ENCODE assay signal across 21 cellular contexts in genomic region chr16:86553356-86553755, GRCh38. TPM values are rescaled to one million over a fixed set of nuclear protein-coding genes. Genes with fewer than 3 reads are reported as not detected.
DNase-seq lines count a peak whose midpoint lies in the region; ATAC-seq and TF ChIP-seq lines count a peak whose summit lies in the region.
"Had no signal": no experiment of that assay in that cellular context is flagged by ENCODE, and none has a peak within 500 bp of the region (broad histone marks: within the 10 kb centered on the region; RNA-seq: fewer than 3 reads in every experiment).

No MANE protein-coding gene starts in this region.

- H3K4me3 Mint-ChIP-seq in activated T-cell treated with anti-CD3 and anti-CD28 coated beads, Interleukin-2, amount 50 U/mL, for 4 hours, result peak overlapping the region; percentile 94
- peak overlapping the region; percentile 93 for H3K4me3 Mint-ChIP-seq in endothelial cell (ENCODE audit: unreplicated experiment)

- no peak overlapping the region for H3K27ac Mint-ChIP-seq in endothelial cell (ENCODE audit: unreplicated experiment)

- H3K4me2 ChIP-seq in OCI-LY7 (ENCODE audit: low read length), result no peak overlapping the region

- no peaks in the 10 kb centered on the region for H4K20me1 ChIP-seq in OCI-LY7 (ENCODE audit: insufficient read depth, low read length)

- H3K27me3 Mint-ChIP-seq in activated T-cell treated with anti-CD3 and anti-CD28 coated beads, Interleukin-2, amount 50 U/mL, for 4 hours (ENCODE audit: low read depth), result peaks cover 5% of the 10 kb centered on the region
- peaks cover 4% of the 10 kb centered on the region for H3K27me3 Mint-ChIP-seq in endothelial cell (ENCODE audit: unreplicated experiment)

- no TSS peak for BruUV-seq in OCI-LY7 (replicated peaks; lab: Mats Ljungman, UMichigan)

- H3K4me3 ChIP-seq in MG63 (no peak overlapping the region), sigmoid colon (no peak overlapping the region), OCI-LY7 (ENCODE audit: low read depth, low read length, poor library complexity, severe bottlenecking) (no peak overlapping the region)

- H3K9me2 ChIP-seq in OCI-LY7 (ENCODE audit: insufficient read depth, low read length), result no peaks in the 10 kb centered on the region

- H3K27ac ChIP-seq in sigmoid colon (no peak overlapping the region), OCI-LY7 (ENCODE audit: low read depth, low read length, poor library complexity, severe bottlenecking) (no peak overlapping the region)
- H3K27ac ChIP-seq: neutrophil, suprapubic skin had no signal

- no peak for DNase-seq in activated T-cell treated with anti-CD3 and anti-CD28 coated beads, Interleukin-2, amount 50 U/mL, for 4 hours
- no peak for DNase-seq in activated T-cell treated with anti-CD3 and anti-CD28 coated beads, Interleukin-2, amount 50 U/mL, for 1 hour
- DNase-seq in MG63 (peak; percentile 2), endothelial cell (ENCODE audit: low spot score) (no peak), sigmoid colon (peak; percentile 59), OCI-LY7 (ENCODE audit: low spot score) (no peak)
- DNase-seq: anterior cingulate cortex; cerebellar nuclear complex; DMS79 treated with DMSO at 0.1 percent for 48 hours; effector CD8-positive, alpha-beta T cell; KG1; left colon; NCI-H1048; NCI-H2029; NCI-H446 treated with DMSO at 0.1 percent for 48 hours; RPMI8226 had no signal

- H3K4me1 ChIP-seq in sigmoid colon (peaks cover 2 to 22% (median 13%) of the 10 kb centered on the region in 4 donors), OCI-LY7 (ENCODE audit: insufficient read depth, low read length, poor library complexity, severe bottlenecking) (peaks cover 9% of the 10 kb centered on the region)

- TF ChIP-seq CTCF in endothelial cell (IDR thresholded peaks at IDR 0.05; ENCODE audit: unreplicated experiment) (no peak), sigmoid colon (IDR thresholded peaks at IDR 0.05) (no peak), OCI-LY7 (conservative IDR thresholded peaks at IDR 0.05; ENCODE audit: low read length) (no peak)

- WGBS in sigmoid colon, 2 donors, result 97% methylated on average over 22 of the region's 22 CpGs

- TF ChIP-seq EP300 in sigmoid colon (IDR thresholded peaks at IDR 0.05), result no peak

- H3K36me3 Mint-ChIP-seq in activated T-cell treated with anti-CD3 and anti-CD28 coated beads, Interleukin-2, amount 50 U/mL, for 4 hours (ENCODE audit: insufficient read depth), result peaks cover 5% of the 10 kb centered on the region
- peaks cover 17% of the 10 kb centered on the region for H3K36me3 Mint-ChIP-seq in endothelial cell (ENCODE audit: low read depth, unreplicated experiment)

- H3K4me1 Mint-ChIP-seq in activated T-cell treated with anti-CD3 and anti-CD28 coated beads, Interleukin-2, amount 50 U/mL, for 4 hours (ENCODE audit: low read depth), result peaks cover 18% of the 10 kb centered on the region
- H3K4me1 Mint-ChIP-seq in endothelial cell (ENCODE audit: unreplicated experiment), result peaks cover 12% of the 10 kb centered on the region

- H3K27me3 ChIP-seq in MG63 (no peaks in the 10 kb centered on the region), sigmoid colon (no peaks in the 10 kb centered on the region)
- H3K27me3 ChIP-seq: suprapubic skin had no signal

- peaks cover 7% of the 10 kb centered on the region; the same call in 1 of the 2 replicates for H3K79me2 ChIP-seq in OCI-LY7 (ENCODE audit: insufficient read depth, low read depth, low read length)

- H3K9me3 ChIP-seq in MG63, result no peaks in the 10 kb centered on the region
- H3K9me3 ChIP-seq in sigmoid colon, result no peaks in the 10 kb centered on the region
- no peaks in the 10 kb centered on the region for H3K9me3 ChIP-seq in OCI-LY7 (ENCODE audit: low read length)
- H3K9me3 ChIP-seq: neutrophil, suprapubic skin had no signal

- CTCF ChIA-PET in OCI-LY7 (lab: Charles Lee; ENCODE audit: unreplicated experiment), result no interaction called here

- H2AFZ ChIP-seq in OCI-LY7 (ENCODE audit: low read length), result no peak overlapping the region

- intact Hi-C loops in sigmoid colon (cut with DNase I), result loop anchor here (10.0 kb wide), 1 partner anchor 831 kb away; the partner anchor contains the start of gene FBXO31
- intact Hi-C loops in OCI-LY7 (cut with micrococcal nuclease; ENCODE audit: unreplicated experiment), result no loop called here

- ATAC-seq in activated T-cell treated with anti-CD3 and anti-CD28 coated beads, Interleukin-2, amount 50 U/mL, for 4 hours, result no peak
- ATAC-seq in GM21515 (IDR thresholded peaks at IDR 0.05; ENCODE audit: unreplicated experiment) (no peak), HG03439 (IDR thresholded peaks at IDR 0.05; ENCODE audit: unreplicated experiment) (no peak)
- ATAC-seq: left colon had no signal

- TF ChIP-seq POLR2A in sigmoid colon (IDR thresholded peaks at IDR 0.05), result no peak

- H3K36me3 ChIP-seq in MG63, result peaks cover 58% of the 10 kb centered on the region
- peaks cover 0 to 33% (median 6%) of the 10 kb centered on the region in 4 donors for H3K36me3 ChIP-seq in sigmoid colon
- H3K36me3 ChIP-seq in OCI-LY7 (ENCODE audit: insufficient read depth, low read length), result peaks cover 9% of the 10 kb centered on the region; the same call in 1 of the 2 replicates

- H3K9me3 Mint-ChIP-seq in activated T-cell treated with anti-CD3 and anti-CD28 coated beads, Interleukin-2, amount 50 U/mL, for 4 hours, result no peaks in the 10 kb centered on the region
- H3K9me3 Mint-ChIP-seq in endothelial cell (ENCODE audit: unreplicated experiment), result no peaks in the 10 kb centered on the region

- POLR2A ChIA-PET in OCI-LY7 (lab: Charles Lee), result interaction anchor here (1.2 kb wide), 1 partner anchor 27 kb away, joined by 3 read pairs; no protein-coding TSS in a partner anchor

RNA-seq across cellular contexts. Expression of gene MTHFSD, which starts 1.7 kb away (rescaled TPM):
- total RNA-seq in activated T-cell treated with anti-CD3 and anti-CD28 coated beads, Interleukin-2, amount 50 U/mL, for 4 hours, result 10 to 100 TPM; 18.9 to 21.2 (median 20.1) TPM
- total RNA-seq in MG63 (2014; rRNA removed; shearing (Covaris generic); ENCODE audit: low replicate concordance), result 40.8 and 43.8 TPM in 2 replicates
- total RNA-seq in endothelial cell (ENCODE audit: unreplicated experiment) (30.6 TPM), sigmoid colon (10 to 100 TPM; 10.7 to 18.8 (median 11.9) TPM), OCI-LY7 (2022) (26.0 and 33.5 TPM in 2 replicates)
- polyA plus RNA-seq in sigmoid colon, result 10 to 100 TPM in 1 of 3 donors, 1 to 10 TPM in 2; 5.5 to 12.9 (median 6.6) TPM
- 12.2 and 15.0 TPM in 2 replicates for total RNA-seq in OCI-LY7 (2014; rRNA removed; shearing (Covaris generic))

RNA-seq across cellular contexts. Expression of gene FOXC2, which starts 13.3 kb away (rescaled TPM):
- total RNA-seq in activated T-cell treated with anti-CD3 and anti-CD28 coated beads, Interleukin-2, amount 50 U/mL, for 4 hours, result not detected
- total RNA-seq in MG63 (2014; rRNA removed; shearing (Covaris generic); ENCODE audit: low replicate concordance), result 4.6 and 7.1 TPM in 2 replicates
- total RNA-seq in endothelial cell (ENCODE audit: unreplicated experiment) (16.3 TPM), sigmoid colon (under 1 TPM; under 0.01 to 0.81 (median 0.39) TPM), OCI-LY7 (2022) (0.15 TPM in 1 of 2 replicates, not detected in the other)
- under 1 TPM in 2 of 3 donors, not detected in 1; 0.25 to 0.60 TPM for polyA plus RNA-seq in sigmoid colon
- not detected in 2 replicates for total RNA-seq in OCI-LY7 (2014; rRNA removed; shearing (Covaris generic))

RNA-seq across cellular contexts. Expression of gene FOXL1, which starts 25.0 kb away (rescaled TPM):
- total RNA-seq in activated T-cell treated with anti-CD3 and anti-CD28 coated beads, Interleukin-2, amount 50 U/mL, for 4 hours, result not detected
- not detected in 2 replicates for total RNA-seq in MG63 (2014; rRNA removed; shearing (Covaris generic); ENCODE audit: low replicate concordance)
- 3.4 TPM for total RNA-seq in endothelial cell (ENCODE audit: unreplicated experiment)
- total RNA-seq in sigmoid colon, result under 1 TPM in 3 of 4 donors, not detected in 1; 0.14 to 0.36 (median 0.28) TPM
- 1 to 10 TPM in 1 of 3 donors, under 1 TPM in 2; 0.60 to 1.6 (median 0.80) TPM for polyA plus RNA-seq in sigmoid colon
- total RNA-seq in OCI-LY7 (2014; rRNA removed; shearing (Covaris generic)), result 1.7 and 1.9 TPM in 2 replicates
- 1.8 and 2.4 TPM in 2 replicates for total RNA-seq in OCI-LY7 (2022)

RNA-seq across cellular contexts. Expression of gene FOXF1, which starts 43.0 kb away (rescaled TPM):
- under 1 TPM; 0.05 to 0.08 (median 0.08) TPM for total RNA-seq in activated T-cell treated with anti-CD3 and anti-CD28 coated beads, Interleukin-2, amount 50 U/mL, for 4 hours
- 8.9 and 13.0 TPM in 2 replicates for total RNA-seq in MG63 (2014; rRNA removed; shearing (Covaris generic); ENCODE audit: low replicate concordance)
- total RNA-seq in endothelial cell (ENCODE audit: unreplicated experiment), result 0.69 TPM
- 10 to 100 TPM; 44.6 to 74.2 (median 59.3) TPM for total RNA-seq in sigmoid colon
- polyA plus RNA-seq in sigmoid colon, result 1 to 10 TPM; 2.5 to 8.5 (median 4.8) TPM
- total RNA-seq in OCI-LY7 (2014; rRNA removed; shearing (Covaris generic)), result not detected in 2 replicates
- total RNA-seq in OCI-LY7 (2022), result not detected in 2 replicates
- total RNA-seq: renal cortical epithelial cell had no signal

Comparison
In these comparisons a context has a peak if more than half of its experiments do, and no peak if none do; other contexts are left out.
1. DNase-seq: peak in MG63 (single experiment) and sigmoid colon (single experiment); none in activated T-cell treated with anti-CD3 and anti-CD28 coated beads, Interleukin-2, amount 50 U/mL, for 4 hours (single experiment), activated T-cell treated with anti-CD3 and anti-CD28 coated beads, Interleukin-2, amount 50 U/mL, for 1 hour (single experiment), endothelial cell (single experiment) and OCI-LY7 (single experiment).